In genomic region chr2:136135924-136136906, GRCh38 we compare ENCODE assay signal across 8 cellular contexts. TPM values are rescaled to one million over a fixed set of nuclear protein-coding genes. Genes with fewer than 3 reads are reported as not detected.
DNase-seq lines count a peak whose midpoint lies in the region; ATAC-seq and TF ChIP-seq lines count a peak whose summit lies in the region.

No MANE protein-coding gene starts in this region.

- H3K27ac ChIP-seq in OCI-LY3 (ENCODE audit: low read length): peak overlapping the region; percentile 87
- peak overlapping the region in 1 of 2 donors; percentile 23 for H3K27ac ChIP-seq in prostate gland

- WGBS in prostate gland: 63% methylated on average over 8 of the region's 8 CpGs

- peak; percentile 36 for ATAC-seq in HG03103 (IDR thresholded peaks at IDR 0.05; ENCODE audit: low read depth, unreplicated experiment)

- H3K9me3 Mint-ChIP-seq in activated naive CD4-positive, alpha-beta T cell treated with anti-CD3 and anti-CD28 coated beads for 36 hours: no peaks in the 10 kb centered on the region

- H3K9ac ChIP-seq in OCI-LY3 (ENCODE audit: low read length): peak overlapping the region; percentile 29

- peaks cover 85% of the 10 kb centered on the region for H3K4me1 ChIP-seq in OCI-LY3 (ENCODE audit: low read length)
- no peaks in the 10 kb centered on the region for H3K4me1 ChIP-seq in prostate gland (replicated peaks)

- peak overlapping the region; percentile 79 for H3K27ac Mint-ChIP-seq in activated naive CD4-positive, alpha-beta T cell treated with anti-CD3 and anti-CD28 coated beads for 36 hours

- H3K36me3 Mint-ChIP-seq in activated naive CD4-positive, alpha-beta T cell treated with anti-CD3 and anti-CD28 coated beads for 36 hours (ENCODE audit: low read depth): no peaks in the 10 kb centered on the region

- H3K4me3 Mint-ChIP-seq in activated naive CD4-positive, alpha-beta T cell treated with anti-CD3 and anti-CD28 coated beads for 36 hours: no peak overlapping the region

- DNase-seq in NCI-H2081 (lab: John Stamatoyannopoulos, UW) (peak; percentile 73 to 86), NCI-H2081 treated with DMSO at 0.1 percent for 48 hours (lab: John Stamatoyannopoulos, UW) (no peak), prostate gland (ENCODE audit: low spot score) (peak; percentile 14), COLO829 (ENCODE audit: low spot score) (no peak), SHP77 treated with DMSO at 0.1 percent for 48 hours (lab: John Stamatoyannopoulos, UW) (no peak)
- DNase-seq in activated naive CD4-positive, alpha-beta T cell treated with anti-CD3 and anti-CD28 coated beads for 36 hours: peak; percentile 78

- no peaks in the 10 kb centered on the region for H3K36me3 ChIP-seq in OCI-LY3 (replicated peaks; ENCODE audit: low read depth, low read length)
- no peaks in the 10 kb centered on the region for H3K36me3 ChIP-seq in prostate gland

- H3K79me2 ChIP-seq in OCI-LY3 (ENCODE audit: low read length): no peaks in the 10 kb centered on the region

- peaks cover 25% of the 10 kb centered on the region for H3K27me3 Mint-ChIP-seq in activated naive CD4-positive, alpha-beta T cell treated with anti-CD3 and anti-CD28 coated beads for 36 hours (ENCODE audit: low read depth)

- CTCF ChIA-PET in activated naive CD4-positive, alpha-beta T cell treated with anti-CD3 and anti-CD28 coated beads for 36 hours (lab: Charles Lee): interaction anchor here (0.9 to 2.6 kb wide), 7 partner anchors 10 to 248 kb away, joined by 3 to 12 read pairs (median 4); no protein-coding TSS in a partner anchor

- TF ChIP-seq CTCF in OCI-LY3 (IDR thresholded peaks at IDR 0.05; ENCODE audit: low read depth, low read length) (no peak), prostate gland (IDR thresholded peaks at IDR 0.05) (no peak)

- no peak for TF ChIP-seq POLR2A in prostate gland (IDR thresholded peaks at IDR 0.05)

- intact Hi-C loops in activated naive CD4-positive, alpha-beta T cell treated with anti-CD3 and anti-CD28 coated beads for 36 hours (cut with micrococcal nuclease): loop anchor here (1.0 to 2.0 kb wide), 4 partner anchors 76 to 315 kb away; no protein-coding TSS in a partner anchor
- intact Hi-C loops in prostate gland (cut with DNase I): no loop called here

- no peaks in the 10 kb centered on the region for H3K9me3 ChIP-seq in OCI-LY3 (ENCODE audit: insufficient read depth, low read length)
- no peaks in the 10 kb centered on the region for H3K9me3 ChIP-seq in prostate gland

- no peaks in the 10 kb centered on the region for H4K20me1 ChIP-seq in OCI-LY3 (ENCODE audit: insufficient read depth, low read length)

- no peak overlapping the region for H2AFZ ChIP-seq in OCI-LY3 (ENCODE audit: low read depth, low read length)

- H3K4me3 ChIP-seq in OCI-LY3 (ENCODE audit: low read length): peak overlapping the region; percentile 46
- no peak overlapping the region for H3K4me3 ChIP-seq in prostate gland

- peaks cover 94% of the 10 kb centered on the region for H3K4me1 Mint-ChIP-seq in activated naive CD4-positive, alpha-beta T cell treated with anti-CD3 and anti-CD28 coated beads for 36 hours (ENCODE audit: low read depth)

- H3K4me2 ChIP-seq in OCI-LY3 (ENCODE audit: low read length): peak overlapping the region; percentile 90

- H3K27me3 ChIP-seq in OCI-LY3 (ENCODE audit: low read depth, low read length): peaks cover 37% of the 10 kb centered on the region
- no peaks in the 10 kb centered on the region for H3K27me3 ChIP-seq in prostate gland (replicated peaks; ENCODE audit: insufficient read depth)

RNA-seq across cellular contexts. Expression of gene CXCR4, which starts 18.3 kb away (rescaled TPM):
- total RNA-seq in activated naive CD4-positive, alpha-beta T cell treated with anti-CD3 and anti-CD28 coated beads for 36 hours: 10 to 100 TPM; 70.2 to 72.6 TPM
- 10 to 100 TPM; 20.9 to 27.2 TPM for total RNA-seq in prostate gland

Comparison
In these comparisons a context has a peak if more than half of its experiments do, and no peak if none do; other contexts are left out.
1. DNase-seq: peak in NCI-H2081 (2 of 2), activated naive CD4-positive, alpha-beta T cell treated with anti-CD3 and anti-CD28 coated beads for 36 hours (single experiment) and prostate gland (single experiment); none in NCI-H2081 treated with DMSO at 0.1 percent for 48 hours (single experiment), COLO829 (single experiment) and SHP77 treated with DMSO at 0.1 percent for 48 hours (single experiment).